In genomic region chr22:40637181-40638150, GRCh38 we compare ENCODE assay signal across 1 cellular context.
TF ChIP-seq lines count a peak whose summit lies in the region.

No MANE protein-coding gene starts in this region.

TF ChIP-seq in HepG2, 621 proteins besides CTCF, POLR2A, EP300 and RAD21 (continued from another document and continues in another):
- TF ChIP-seq ZNF609 (CRISPR knock-in tag; IDR thresholded peaks at IDR 0.05; ENCODE audit: borderline replicate concordance): no peak
- TF ChIP-seq SMYD3 (CRISPR knock-in tag; IDR thresholded peaks at IDR 0.05): no peak
- no peak for TF ChIP-seq ATF1 (CRISPR knock-in tag; IDR thresholded peaks at IDR 0.05)
- TF ChIP-seq ZNF292 (CRISPR knock-in tag; IDR thresholded peaks at IDR 0.05; ENCODE audit: borderline replicate concordance, low read depth): no peak
- no peak for TF ChIP-seq HOXA9 (CRISPR knock-in tag; IDR thresholded peaks at IDR 0.05; ENCODE audit: borderline replicate concordance)
- no peak for TF ChIP-seq TRIM22 (IDR thresholded peaks at IDR 0.05)
- no peak for TF ChIP-seq ZNF326 (CRISPR knock-in tag; IDR thresholded peaks at IDR 0.05; ENCODE audit: borderline replicate concordance)
- 0 out of 2 replicates have a peak, but pooled peaks have one; percentile 31 for TF ChIP-seq KDM5B (CRISPR knock-in tag; IDR thresholded peaks at IDR 0.05; ENCODE audit: borderline replicate concordance)
- TF ChIP-seq ZNF280B (CRISPR knock-in tag; IDR thresholded peaks at IDR 0.05; ENCODE audit: borderline replicate concordance): no peak
- TF ChIP-seq HDAC2 (CRISPR knock-in tag; IDR thresholded peaks at IDR 0.05): no peak
- no peak for TF ChIP-seq ZHX2 (IDR thresholded peaks at IDR 0.05; ENCODE audit: low read depth)
- TF ChIP-seq ZHX2 (CRISPR knock-in tag; IDR thresholded peaks at IDR 0.05; ENCODE audit: borderline replicate concordance): no peak
- 0 out of 2 replicates have a peak, but pooled peaks have one; percentile 74 for TF ChIP-seq HES4 (CRISPR knock-in tag; IDR thresholded peaks at IDR 0.05; ENCODE audit: borderline replicate concordance)
- TF ChIP-seq ETV5 (CRISPR knock-in tag; IDR thresholded peaks at IDR 0.05; ENCODE audit: borderline replicate concordance): no peak
- TF ChIP-seq MNT (IDR thresholded peaks at IDR 0.05): no peak
- TF ChIP-seq ZNF335 (CRISPR knock-in tag; IDR thresholded peaks at IDR 0.05): no peak
- TF ChIP-seq E2F5 (CRISPR knock-in tag; conservative IDR thresholded peaks at IDR 0.05): no peak
- TF ChIP-seq PHF5A (CRISPR knock-in tag; IDR thresholded peaks at IDR 0.05; ENCODE audit: low read depth, unreplicated experiment): no peak
- TF ChIP-seq ZSCAN22 (CRISPR knock-in tag; IDR thresholded peaks at IDR 0.05): no peak
- 0 out of 2 replicates have a peak, but pooled peaks have one; percentile 41 for TF ChIP-seq ZNF317 (CRISPR knock-in tag; IDR thresholded peaks at IDR 0.05)
- TF ChIP-seq ARID4A (CRISPR knock-in tag; IDR thresholded peaks at IDR 0.05; ENCODE audit: borderline replicate concordance): no peak
- no peak for TF ChIP-seq BCL3 (CRISPR knock-in tag; IDR thresholded peaks at IDR 0.05)
- TF ChIP-seq HMG20A (CRISPR knock-in tag; IDR thresholded peaks at IDR 0.05; ENCODE audit: borderline replicate concordance): no peak
- no peak for TF ChIP-seq CHCHD3 (CRISPR knock-in tag; IDR thresholded peaks at IDR 0.05)
- no peak for TF ChIP-seq ZMAT3 (CRISPR knock-in tag; conservative IDR thresholded peaks at IDR 0.05)
- no peak for TF ChIP-seq ZBTB42 (CRISPR knock-in tag; IDR thresholded peaks at IDR 0.05)
- no peak for TF ChIP-seq LBX2 (CRISPR knock-in tag; IDR thresholded peaks at IDR 0.05; ENCODE audit: borderline replicate concordance)
- no peak for TF ChIP-seq MIXL1 (CRISPR knock-in tag; IDR thresholded peaks at IDR 0.05)
- no peak for TF ChIP-seq BATF2 (CRISPR knock-in tag; IDR thresholded peaks at IDR 0.05)
- TF ChIP-seq NCOA2 (CRISPR knock-in tag; IDR thresholded peaks at IDR 0.05): no peak
- TF ChIP-seq CENPX (CRISPR knock-in tag; IDR thresholded peaks at IDR 0.05): no peak
